In genomic region chr22:35894464-35894878, GRCh38 we compare ENCODE assay signal across 11 cellular contexts.
DNase-seq lines count a peak whose midpoint lies in the region; ATAC-seq and TF ChIP-seq lines count a peak whose summit lies in the region.
"Had no signal": no experiment of that assay in that cellular context is flagged by ENCODE, and none has a peak within 500 bp of the region (broad histone marks: within the 10 kb centered on the region; RNA-seq: fewer than 3 reads in every experiment).

No MANE protein-coding gene starts in this region.

- DNase-seq in adipocyte (ENCODE audit: low read depth) (no peak), fibroblast of the aortic adventitia (ENCODE audit: low read depth) (no peak), upper lobe of right lung (no peak), NCI-H2196 treated with DMSO at 0.1 percent for 48 hours (lab: John Stamatoyannopoulos, UW; ENCODE audit: unreplicated experiment) (no peak), GF-D8 (lab: John Stamatoyannopoulos, UW) (no peak), NCI-H2081 treated with DMSO at 0.1 percent for 48 hours (lab: John Stamatoyannopoulos, UW) (no peak)
- DNase-seq: NCI-H2171, spleen had no signal

- H3K9me3 ChIP-seq in adipocyte (ENCODE audit: control insufficient read depth, low read length) (no peaks in the 10 kb centered on the region), upper lobe of right lung (no peaks in the 10 kb centered on the region)
- H3K9me3 ChIP-seq: spleen had no signal

- H3K36me3 ChIP-seq in adipocyte (ENCODE audit: control insufficient read depth, insufficient read depth, low read length, severe bottlenecking) (no peaks in the 10 kb centered on the region), upper lobe of right lung (no peaks in the 10 kb centered on the region)
- H3K36me3 ChIP-seq: spleen had no signal

- ATAC-seq in upper lobe of right lung: peak; percentile 63
- ATAC-seq: stimulated activated memory B cell treated with anti-CD40 and anti-IgM and Interleukin-4, amounts not matched to agents 10 μg/mL and 1 μg/mL and 100 μg/mL, for 72 hours had no signal

- peaks cover under 1% of the 10 kb centered on the region for H3K36me3 Mint-ChIP-seq in nephron (ENCODE audit: low read depth)
- H3K36me3 Mint-ChIP-seq: IgD-negative memory B cell; stimulated activated memory B cell treated with anti-CD40 and anti-IgM and Interleukin-4, amounts not matched to agents 10 μg/mL and 1 μg/mL and 100 μg/mL, for 72 hours had no signal

- no peaks in the 10 kb centered on the region for H3K27me3 Mint-ChIP-seq in nephron (ENCODE audit: low read depth)

- H3K27me3 ChIP-seq in adipocyte (replicated peaks; ENCODE audit: control insufficient read depth, insufficient read depth, low read length) (no peaks in the 10 kb centered on the region), upper lobe of right lung (no peaks in the 10 kb centered on the region)

- H3K9ac ChIP-seq in adipocyte (ENCODE audit: low read length): peak overlapping the region; percentile 71

- peak overlapping the region; percentile 26 to 79 (median 62) for H3K4me3 Mint-ChIP-seq in nephron
- H3K4me3 Mint-ChIP-seq: IgD-negative memory B cell; stimulated activated memory B cell treated with anti-CD40 and anti-IgM and Interleukin-4, amounts not matched to agents 10 μg/mL and 1 μg/mL and 100 μg/mL, for 72 hours had no signal

- peak overlapping the region; percentile 90 to 91 (median 90) for H3K27ac Mint-ChIP-seq in nephron
- H3K27ac Mint-ChIP-seq: IgD-negative memory B cell; stimulated activated memory B cell treated with anti-CD40 and anti-IgM and Interleukin-4, amounts not matched to agents 10 μg/mL and 1 μg/mL and 100 μg/mL, for 72 hours had no signal

- H3K4me1 ChIP-seq in adipocyte (ENCODE audit: control insufficient read depth, insufficient read depth, low read length) (peaks cover 40% of the 10 kb centered on the region), upper lobe of right lung (peaks cover 8% of the 10 kb centered on the region)

- no peak overlapping the region for H3K27ac ChIP-seq in upper lobe of right lung

- intact Hi-C loops in upper lobe of right lung (cut with DNase I): no loop called here

- peak overlapping the region; percentile 76 for H3K4me3 ChIP-seq in adipocyte (ENCODE audit: low read length)
- peak overlapping the region; percentile 50 for H3K4me3 ChIP-seq in fibroblast of the aortic adventitia (ENCODE audit: low read depth, low read length)
- H3K4me3 ChIP-seq in upper lobe of right lung: peak overlapping the region; percentile 4
- H3K4me3 ChIP-seq: spleen had no signal

- TF ChIP-seq CTCF in fibroblast of the aortic adventitia (IDR thresholded peaks at IDR 0.05; ENCODE audit: insufficient read depth, low read length): peak; percentile 2
- no peak for TF ChIP-seq CTCF in nephron (IDR thresholded peaks at IDR 0.05; ENCODE audit: unreplicated experiment in 3 of 3)
- no peak for TF ChIP-seq CTCF in upper lobe of right lung (IDR thresholded peaks at IDR 0.05)

- no peaks in the 10 kb centered on the region for H3K9me3 Mint-ChIP-seq in nephron
- H3K9me3 Mint-ChIP-seq: IgD-negative memory B cell; stimulated activated memory B cell treated with anti-CD40 and anti-IgM and Interleukin-4, amounts not matched to agents 10 μg/mL and 1 μg/mL and 100 μg/mL, for 72 hours had no signal

- H3K4me1 Mint-ChIP-seq in nephron: peaks cover 56% of the 10 kb centered on the region
- H3K4me1 Mint-ChIP-seq: IgD-negative memory B cell; stimulated activated memory B cell treated with anti-CD40 and anti-IgM and Interleukin-4, amounts not matched to agents 10 μg/mL and 1 μg/mL and 100 μg/mL, for 72 hours had no signal

Comparison
In these comparisons a context has a peak if more than half of its experiments do, and no peak if none do; other contexts are left out.
1. H3K4me3 ChIP-seq: peak in every context shown above with its lines; median percentile 76 in adipocyte; 50 in fibroblast of the aortic adventitia; 4 in upper lobe of right lung.